Comparison of ENCODE assay signal across 32 cellular contexts in the genomic region with DNA sequence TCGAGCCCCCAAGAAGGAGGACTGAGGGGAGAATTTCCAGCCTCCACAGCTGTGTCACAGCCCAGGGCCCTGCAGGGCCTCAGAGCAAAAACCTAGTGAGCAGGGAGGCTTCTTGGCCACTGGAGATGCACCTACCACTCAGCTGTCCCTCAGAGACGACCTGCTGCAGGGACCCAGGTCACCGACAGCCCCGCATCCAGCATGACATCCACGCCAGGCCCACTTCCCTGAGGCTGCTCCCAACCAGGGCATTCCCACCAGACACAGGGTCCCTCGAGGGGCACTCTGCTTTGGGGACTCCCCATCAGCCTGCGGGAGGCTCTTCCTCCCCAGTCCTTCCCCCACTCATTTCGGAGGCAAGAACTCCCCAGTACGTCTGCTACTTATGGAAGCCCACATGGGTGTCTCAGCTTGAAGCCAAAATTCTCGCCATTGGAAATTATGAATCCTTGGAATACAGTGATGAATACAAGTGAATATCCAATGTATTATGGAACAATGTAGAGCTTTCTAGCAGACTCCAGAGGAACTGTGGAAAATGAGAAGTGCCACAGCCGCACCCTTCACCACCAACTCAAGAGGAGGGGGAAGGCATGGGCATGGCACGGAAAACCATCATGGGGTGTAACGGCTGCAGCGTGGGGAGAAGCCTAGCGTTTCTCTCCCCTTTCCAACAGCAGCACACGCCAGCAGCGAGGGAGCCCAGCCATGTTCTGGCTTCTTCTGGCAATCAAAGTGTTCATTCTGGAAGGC. TPM values are rescaled to one million over a fixed set of nuclear protein-coding genes. Genes with fewer than 3 reads are reported as not detected.
"Had no signal": no experiment of that assay in that cellular context is flagged by ENCODE, and none has a peak within 500 bp of the region (broad histone marks: within the 10 kb centered on the region; RNA-seq: fewer than 3 reads in every experiment).

No MANE protein-coding gene starts in this region.

- H3K27ac ChIP-seq: adrenal gland, body of pancreas, coronary artery, gastroesophageal sphincter, hepatocyte, neural progenitor cell, spleen, thoracic aorta, vagina, WERI-Rb-1 had no signal

- H3K4me2 ChIP-seq: hepatocyte, neural progenitor cell had no signal

- ATAC-seq: activated T-cell treated with anti-CD3 and anti-CD28 coated beads, Interleukin-2, amount 50 U/mL, for 72 hours; body of pancreas; effector memory CD8-positive, alpha-beta T cell; gastroesophageal sphincter; right cardiac atrium; stimulated activated naive CD8-positive, alpha-beta T cell treated with anti-CD3 and anti-CD28 coated beads, Interleukin-15, Interleukin-2, amounts not matched to agents 100 U/mL and 50 U/mL, for 24 hours had no signal

- H3K9me3 ChIP-seq: adrenal gland, body of pancreas, gastroesophageal sphincter, spleen, thoracic aorta, vagina had no signal

- H3K4me3 Mint-ChIP-seq: activated naive CD4-positive, alpha-beta T cell treated with anti-CD3 and anti-CD28 coated beads for 36 hours; activated naive CD8-positive, alpha-beta T cell treated with anti-CD3 and anti-CD28 coated beads for 36 hours; activated T-cell treated with anti-CD3 and anti-CD28 coated beads, Interleukin-2, amount 50 U/mL, for 72 hours; effector memory CD8-positive, alpha-beta T cell; mesothelial cell of epicardium; naive B cell; neural progenitor cell; T-helper 1 cell treated with Interleukin-12 subunit alpha and Interleukin-12 subunit beta and Interleukin-4 antibody, amounts not matched to agents 30 μg/mL and 1 μg/mL, for 36 hours had no signal

- H3K4me1 ChIP-seq: adrenal gland, vagina had no signal

- H3K27me3 ChIP-seq: body of pancreas, hepatocyte, vagina had no signal

- H3K4me3 ChIP-seq: adrenal gland, body of pancreas, coronary artery, gastroesophageal sphincter, hepatocyte, neural progenitor cell, spleen, thoracic aorta, vagina had no signal

- H3K36me3 Mint-ChIP-seq: activated naive CD8-positive, alpha-beta T cell treated with anti-CD3 and anti-CD28 coated beads for 36 hours; mesothelial cell of epicardium; naive B cell; neural progenitor cell had no signal

- H3K27ac Mint-ChIP-seq: activated naive CD4-positive, alpha-beta T cell treated with anti-CD3 and anti-CD28 coated beads for 36 hours; activated naive CD8-positive, alpha-beta T cell treated with anti-CD3 and anti-CD28 coated beads for 36 hours; activated T-cell treated with anti-CD3 and anti-CD28 coated beads, Interleukin-2, amount 50 U/mL, for 72 hours; effector memory CD8-positive, alpha-beta T cell; mesothelial cell of epicardium; naive B cell; neural progenitor cell; T-helper 1 cell treated with Interleukin-12 subunit alpha and Interleukin-12 subunit beta and Interleukin-4 antibody, amounts not matched to agents 30 μg/mL and 1 μg/mL, for 36 hours had no signal

- H3K27me3 Mint-ChIP-seq: activated naive CD8-positive, alpha-beta T cell treated with anti-CD3 and anti-CD28 coated beads for 36 hours had no signal

- H3K9ac ChIP-seq: neural progenitor cell had no signal

- DNase-seq: activated naive CD4-positive, alpha-beta T cell treated with anti-CD3 and anti-CD28 coated beads for 36 hours; activated naive CD8-positive, alpha-beta T cell treated with anti-CD3 and anti-CD28 coated beads for 36 hours; activated T-cell treated with anti-CD3 and anti-CD28 coated beads for 4 hours; activated T-cell treated with anti-CD3 and anti-CD28 coated beads, Interleukin-2, amount 50 U/mL, for 72 hours; aorta; body of pancreas; cerebellar nuclear complex; effector memory CD8-positive, alpha-beta T cell; islet precursor cell; mammary epithelial cell; naive B cell; spleen; stimulated activated CD4-positive, alpha-beta T cell treated with anti-CD3 and anti-CD28 coated beads, Interleukin-2, amount 100 ng/mL, for 48 hours; stimulated activated naive CD8-positive, alpha-beta T cell treated with anti-CD3 and anti-CD28 coated beads, Interleukin-15, Interleukin-2, amounts not matched to agents 100 U/mL and 50 U/mL, for 24 hours; T-helper 9 cell; WERI-Rb-1 had no signal

- H3K36me3 ChIP-seq: adrenal gland, gastroesophageal sphincter, neural progenitor cell, spleen, thoracic aorta, vagina, WERI-Rb-1 had no signal

- H3K9me3 Mint-ChIP-seq: activated naive CD4-positive, alpha-beta T cell treated with anti-CD3 and anti-CD28 coated beads for 36 hours; activated naive CD8-positive, alpha-beta T cell treated with anti-CD3 and anti-CD28 coated beads for 36 hours; activated T-cell treated with anti-CD3 and anti-CD28 coated beads, Interleukin-2, amount 50 U/mL, for 72 hours; effector memory CD8-positive, alpha-beta T cell; mesothelial cell of epicardium; naive B cell; neural progenitor cell; T-helper 1 cell treated with Interleukin-12 subunit alpha and Interleukin-12 subunit beta and Interleukin-4 antibody, amounts not matched to agents 30 μg/mL and 1 μg/mL, for 36 hours had no signal

- H3K4me1 Mint-ChIP-seq: mesothelial cell of epicardium had no signal

RNA-seq across cellular contexts. Expression of a gene that starts 6.9 kb away (rescaled TPM):
- total RNA-seq: activated naive CD4-positive, alpha-beta T cell treated with anti-CD3 and anti-CD28 coated beads for 36 hours; activated naive CD8-positive, alpha-beta T cell treated with anti-CD3 and anti-CD28 coated beads for 36 hours; activated T-cell treated with anti-CD3 and anti-CD28 coated beads, Interleukin-2, amount 50 U/mL, for 72 hours; fibroblast of lung; fibroblast of villous mesenchyme; mammary epithelial cell; mesothelial cell of epicardium had no signal
- polyA plus RNA-seq: fibroblast of lung, mammary epithelial cell had no signal

RNA-seq across cellular contexts. Expression of a gene that starts 42.5 kb away (rescaled TPM):
- total RNA-seq: activated naive CD4-positive, alpha-beta T cell treated with anti-CD3 and anti-CD28 coated beads for 36 hours; activated naive CD8-positive, alpha-beta T cell treated with anti-CD3 and anti-CD28 coated beads for 36 hours; activated T-cell treated with anti-CD3 and anti-CD28 coated beads, Interleukin-2, amount 50 U/mL, for 72 hours; adrenal gland; aorta; endothelial cell of umbilical vein; fibroblast of lung; fibroblast of villous mesenchyme; gastroesophageal sphincter; liver; mammary epithelial cell; mesothelial cell of epicardium; omental fat pad; right cardiac atrium; spleen; subcutaneous adipose tissue; vagina had no signal
- polyA plus RNA-seq: endothelial cell of umbilical vein, fibroblast of lung, mammary epithelial cell, right cardiac atrium had no signal

RNA-seq across cellular contexts. Expression of a gene that starts 58.0 kb away (rescaled TPM):
- total RNA-seq: activated naive CD4-positive, alpha-beta T cell treated with anti-CD3 and anti-CD28 coated beads for 36 hours; activated naive CD8-positive, alpha-beta T cell treated with anti-CD3 and anti-CD28 coated beads for 36 hours; aorta; endothelial cell of umbilical vein; fibroblast of lung; fibroblast of villous mesenchyme; gastroesophageal sphincter; liver; mammary epithelial cell; mesothelial cell of epicardium; omental fat pad; right cardiac atrium; spleen; subcutaneous adipose tissue; vagina had no signal
- polyA plus RNA-seq: endothelial cell of umbilical vein, fibroblast of lung, liver, mammary epithelial cell, right cardiac atrium, spleen had no signal
